10 cellular contexts compared by ENCODE assay signal in the genomic region with DNA sequence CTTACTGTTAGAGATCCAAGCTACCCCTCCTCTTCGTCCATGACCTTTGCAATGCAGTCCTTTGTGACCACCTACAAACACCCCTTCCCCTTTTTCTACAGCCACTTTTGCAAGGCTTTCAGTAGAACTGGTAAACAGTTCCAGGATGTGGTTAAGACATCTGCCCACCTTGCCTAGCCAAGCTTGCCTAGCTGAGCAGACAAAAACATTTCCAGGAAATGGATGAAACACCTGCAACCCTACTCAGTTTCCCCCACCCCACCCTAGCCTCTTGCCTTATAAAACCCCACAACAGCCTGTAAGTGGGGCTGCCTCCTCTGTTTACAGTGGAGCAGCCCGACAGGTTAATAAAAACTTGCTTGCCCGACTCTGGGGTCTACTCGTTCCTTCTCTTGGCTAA.
A peak's percentile ranks its signal among the peaks of the same experiment; 100 is the strongest.
DNase-seq lines count a peak whose midpoint lies in the region; ATAC-seq and TF ChIP-seq lines count a peak whose summit lies in the region.
"Had no signal": no experiment of that assay in that cellular context is flagged by ENCODE, and none has a peak within 500 bp of the region (broad histone marks: within the 10 kb centered on the region; RNA-seq: fewer than 3 reads in every experiment).

No MANE protein-coding gene starts in this region.

- H3K9me3 Mint-ChIP-seq in activated B cell treated with CpG ODN at 0.5 μM for 24 hours (peaks cover 16% of the 10 kb centered on the region), nephron progenitor cell (peaks cover 23% of the 10 kb centered on the region)
- H3K9me3 Mint-ChIP-seq in stimulated activated memory B cell treated with anti-CD40 and anti-IgM and Interleukin-4, amounts not matched to agents 10 μg/mL and 1 μg/mL and 100 μg/mL, for 72 hours, result peaks cover 17% of the 10 kb centered on the region

- POLR2A ChIA-PET in activated B cell treated with CpG ODN at 0.5 μM for 24 hours (lab: Charles Lee), result no interaction called here

- H3K4me3 Mint-ChIP-seq in activated B cell treated with CpG ODN at 0.5 μM for 24 hours (peak overlapping the region; percentile 41), nephron progenitor cell (no peak overlapping the region)
- peak overlapping the region; percentile 53 for H3K4me3 Mint-ChIP-seq in stimulated activated memory B cell treated with anti-CD40 and anti-IgM and Interleukin-4, amounts not matched to agents 10 μg/mL and 1 μg/mL and 100 μg/mL, for 72 hours

- ATAC-seq in HG02884 (IDR thresholded peaks at IDR 0.05; ENCODE audit: unreplicated experiment) (peak; percentile 79), activated B cell treated with CpG ODN at 0.5 μM for 24 hours (ENCODE audit: low read depth) (peak; percentile 75)
- ATAC-seq in stimulated activated memory B cell treated with anti-CD40 and anti-IgM and Interleukin-4, amounts not matched to agents 10 μg/mL and 1 μg/mL and 100 μg/mL, for 72 hours, result peak; percentile 89

- DNase-seq in stimulated activated CD4-positive, alpha-beta T cell treated with anti-CD3 and anti-CD28 coated beads, Interleukin-15, amount 100 ng/mL, for 24 hours, result peak; percentile 1
- no peak for DNase-seq in stimulated activated CD4-positive, alpha-beta T cell treated with anti-CD3 and anti-CD28 coated beads, Interleukin-2, amount 100 ng/mL, for 48 hours
- DNase-seq in activated B cell treated with CpG ODN at 0.5 μM for 24 hours (no peak), NCI-H1436 (lab: John Stamatoyannopoulos, UW) (no peak), NCI-H146 treated with DMSO at 0.1 percent for 48 hours (lab: John Stamatoyannopoulos, UW; ENCODE audit: unreplicated experiment) (no peak), nephron progenitor cell (no peak)
- DNase-seq: hippocampal formation, mesenchymal stem cell had no signal

- peaks cover 32% of the 10 kb centered on the region for H3K4me1 Mint-ChIP-seq in activated B cell treated with CpG ODN at 0.5 μM for 24 hours
- H3K4me1 Mint-ChIP-seq in stimulated activated memory B cell treated with anti-CD40 and anti-IgM and Interleukin-4, amounts not matched to agents 10 μg/mL and 1 μg/mL and 100 μg/mL, for 72 hours, result peaks cover 33% of the 10 kb centered on the region
- no peaks in the 10 kb centered on the region for H3K4me1 Mint-ChIP-seq in nephron progenitor cell

- no peak for TF ChIP-seq CTCF in activated B cell treated with CpG ODN at 0.5 μM for 24 hours (IDR thresholded peaks at IDR 0.05)
- no peak for TF ChIP-seq CTCF in nephron progenitor cell (IDR thresholded peaks at IDR 0.05)

- H3K36me3 Mint-ChIP-seq in activated B cell treated with CpG ODN at 0.5 μM for 24 hours (ENCODE audit: low read depth) (peaks cover 17% of the 10 kb centered on the region), nephron progenitor cell (ENCODE audit: low read depth) (no peaks in the 10 kb centered on the region)
- peaks cover 6% of the 10 kb centered on the region for H3K36me3 Mint-ChIP-seq in stimulated activated memory B cell treated with anti-CD40 and anti-IgM and Interleukin-4, amounts not matched to agents 10 μg/mL and 1 μg/mL and 100 μg/mL, for 72 hours

- intact Hi-C loops in activated B cell treated with CpG ODN at 0.5 μM for 24 hours (cut with micrococcal nuclease), result loop anchor here (5.0 kb wide), 1 partner anchor 195 kb away; no protein-coding TSS in a partner anchor

- peak overlapping the region; percentile 82 for H3K27ac Mint-ChIP-seq in activated B cell treated with CpG ODN at 0.5 μM for 24 hours
- no peak overlapping the region for H3K27ac Mint-ChIP-seq in stimulated activated memory B cell treated with anti-CD40 and anti-IgM and Interleukin-4, amounts not matched to agents 10 μg/mL and 1 μg/mL and 100 μg/mL, for 72 hours
- H3K27ac Mint-ChIP-seq in nephron progenitor cell, result no peak overlapping the region

- H3K27me3 Mint-ChIP-seq in activated B cell treated with CpG ODN at 0.5 μM for 24 hours (no peaks in the 10 kb centered on the region), nephron progenitor cell (ENCODE audit: low read depth, poor library complexity) (peaks cover 3% of the 10 kb centered on the region)
- H3K27me3 Mint-ChIP-seq in stimulated activated memory B cell treated with anti-CD40 and anti-IgM and Interleukin-4, amounts not matched to agents 10 μg/mL and 1 μg/mL and 100 μg/mL, for 72 hours, result no peaks in the 10 kb centered on the region

- CTCF ChIA-PET in activated B cell treated with CpG ODN at 0.5 μM for 24 hours (lab: Charles Lee), result no interaction called here
